ENCODE assay signal across 8 cellular contexts in the genomic region with DNA sequence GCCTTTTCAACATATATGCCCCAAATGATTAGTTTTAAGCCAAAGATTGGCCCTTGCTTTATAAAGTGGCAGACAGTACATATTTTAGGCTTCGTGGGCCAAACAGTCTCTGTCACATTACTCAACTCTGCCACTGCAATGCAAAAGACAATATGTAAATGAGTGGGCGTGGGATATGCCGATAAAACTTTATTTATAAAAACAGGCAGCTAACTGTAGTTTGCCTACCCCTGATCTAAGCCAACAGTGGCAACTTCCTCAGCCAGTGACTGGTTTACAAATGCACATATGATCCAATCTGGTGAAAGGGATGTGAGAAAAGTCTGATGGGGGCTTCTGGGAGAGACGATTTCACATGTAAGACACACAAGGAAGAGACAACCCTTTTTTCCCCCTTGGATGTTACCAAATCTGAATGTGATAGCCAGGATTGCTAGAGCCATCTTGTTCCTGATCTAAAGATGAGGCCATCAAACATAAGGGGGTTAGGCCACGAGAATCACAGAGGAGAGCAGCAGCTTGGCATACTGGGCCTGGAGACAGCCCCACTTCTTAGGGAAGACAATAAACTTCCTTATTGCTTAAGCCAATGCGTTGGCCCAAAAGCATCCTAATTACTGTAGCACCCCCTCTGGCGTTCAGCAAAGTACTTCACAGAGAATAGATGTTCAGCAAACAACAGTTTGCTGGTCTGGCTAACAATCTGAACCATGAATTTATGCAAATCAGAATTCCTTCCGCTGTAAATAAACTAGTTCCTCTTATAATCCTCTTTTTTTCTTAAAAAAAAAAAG.
DNase-seq lines count a peak whose midpoint lies in the region; ATAC-seq, FAIRE-seq and TF ChIP-seq lines count a peak whose summit lies in the region.

No MANE protein-coding gene starts in this region.

- 0 out of 2 replicates have a peak, but pooled peaks cover 2% of the 10 kb centered on the region for H3K27me3 ChIP-seq in BJ (ENCODE audit: control insufficient read depth, insufficient read depth, low read length)
- H3K27me3 ChIP-seq in astrocyte (ENCODE audit: insufficient read depth, low read length) = no peaks in the 10 kb centered on the region
- no peaks in the 10 kb centered on the region for H3K27me3 ChIP-seq in liver (ENCODE audit: control insufficient read depth in 4 of 4, insufficient read depth in 4 of 4, low read length in 3 of 4)

- H3K4me2 ChIP-seq in astrocyte (ENCODE audit: low read length) = no peak overlapping the region

- peaks cover 2% of the 10 kb centered on the region for H3K27me3 Mint-ChIP-seq in astrocyte (ENCODE audit: low read depth, unreplicated experiment)

- POLR2A ChIA-PET in BJ (lab: Charles Lee) = no interaction called here

- H3K9me3 ChIP-seq in astrocyte (ENCODE audit: insufficient read depth, low read depth, low read length) (no peaks in the 10 kb centered on the region), liver (ENCODE audit: control insufficient read depth in 4 of 4, low read length in 3 of 4) (no peaks in the 10 kb centered on the region)

- no peaks in the 10 kb centered on the region for H3K4me1 ChIP-seq in astrocyte (ENCODE audit: insufficient read depth, low read length)
- no peaks in the 10 kb centered on the region for H3K4me1 ChIP-seq in liver (ENCODE audit: control insufficient read depth in 4 of 4, insufficient read depth in 4 of 4, low read length in 3 of 4)

- TF ChIP-seq CTCF in BJ (IDR thresholded peaks at IDR 0.05; ENCODE audit: insufficient read depth, low read depth, low read length) = peak; percentile 44
- TF ChIP-seq CTCF in astrocyte (IDR thresholded peaks at IDR 0.05; ENCODE audit: insufficient read depth, low read depth, low read length) = peak; percentile 41
- TF ChIP-seq CTCF in liver (IDR thresholded peaks at IDR 0.05; ENCODE audit: low read depth, low read length, missing input control) = peak; percentile 28

- no peaks in the 10 kb centered on the region for H4K20me1 ChIP-seq in astrocyte (ENCODE audit: insufficient read depth, low read length)

- H3K9ac ChIP-seq in astrocyte (ENCODE audit: low read length) (no peak overlapping the region), liver (ENCODE audit: low read depth in 1 of 2, low read length in 2 of 2) (no peak overlapping the region)

- H3K4me3 ChIP-seq in BJ (ENCODE audit: low read depth, low read length) = no peak overlapping the region
- no peak overlapping the region for H3K4me3 ChIP-seq in astrocyte (ENCODE audit: insufficient read depth, low read depth, low read length)
- H3K4me3 ChIP-seq in liver (ENCODE audit: low read depth in 1 of 3, low read length in 3 of 3) = no peak overlapping the region

- no peak overlapping the region for H3K27ac Mint-ChIP-seq in astrocyte (ENCODE audit: unreplicated experiment)

- H3K36me3 Mint-ChIP-seq in astrocyte (ENCODE audit: low read depth, unreplicated experiment) = peaks cover 2% of the 10 kb centered on the region

- peak overlapping the region; percentile 42 for H2AFZ ChIP-seq in astrocyte (ENCODE audit: low read depth, low read length)

- TF ChIP-seq RAD21 in liver (IDR thresholded peaks at IDR 0.05) = peak; percentile 68 to 73

- H3K36me3 ChIP-seq in BJ (ENCODE audit: control insufficient read depth, insufficient read depth, low read length) = no peaks in the 10 kb centered on the region
- no peaks in the 10 kb centered on the region for H3K36me3 ChIP-seq in astrocyte (ENCODE audit: insufficient read depth, low read length)
- no peaks in the 10 kb centered on the region for H3K36me3 ChIP-seq in liver (ENCODE audit: control insufficient read depth in 4 of 4, insufficient read depth in 3 of 4, low read depth in 1 of 4, low read length in 3 of 4)

- FAIRE-seq in HTR-8/SVneo (lab: Jason Lieb, UNC) = no peak
- FAIRE-seq in astrocyte (lab: Jason Lieb, UNC) = no peak

- H3K9me3 Mint-ChIP-seq in astrocyte (ENCODE audit: unreplicated experiment) = peaks cover 6% of the 10 kb centered on the region

- CTCF ChIA-PET in BJ (lab: Yijun Ruan, JAX) = interaction anchor here (1.0 kb wide), 1 partner anchor 10 kb away, joined by 3 read pairs; no protein-coding TSS in a partner anchor

- DNase-seq in BJ (ENCODE audit: low read depth) (no peak), HTR-8/SVneo (ENCODE audit: insufficient read length, low spot score) (peak; percentile 12), astrocyte (ENCODE audit: low read depth) (peak; percentile 20), mucosa of gallbladder (ENCODE audit: low spot score) (no peak)

- H3K4me3 Mint-ChIP-seq in astrocyte (ENCODE audit: unreplicated experiment) = no peak overlapping the region

- 75% methylated on average over 8 of the region's 8 CpGs for WGBS in liver

- H3K4me1 Mint-ChIP-seq in astrocyte (ENCODE audit: low read depth, unreplicated experiment) = peaks cover 7% of the 10 kb centered on the region

- no peak for ATAC-seq in GM21390 (IDR thresholded peaks at IDR 0.05; ENCODE audit: unreplicated experiment)
- ATAC-seq in GM19395 (IDR thresholded peaks at IDR 0.05; ENCODE audit: unreplicated experiment) = no peak
- no peak for ATAC-seq in HG03378 (IDR thresholded peaks at IDR 0.05; ENCODE audit: unreplicated experiment)

- H3K79me2 ChIP-seq in astrocyte (ENCODE audit: insufficient read depth, low read length) = no peaks in the 10 kb centered on the region

- H3K27ac ChIP-seq in astrocyte (ENCODE audit: low read depth, low read length) (no peak overlapping the region), liver (ENCODE audit: low read depth in 1 of 2, low read length in 2 of 2) (no peak overlapping the region)

TF ChIP-seq in liver, 16 proteins besides CTCF, POLR2A, EP300 and RAD21:
- TF ChIP-seq TAF1 (conservative IDR thresholded peaks at IDR 0.05) (no peak), HNF4G (IDR thresholded peaks at IDR 0.05) (no peak), FOXA2 (IDR thresholded peaks at IDR 0.05) (no peak), HNF4A (conservative IDR thresholded peaks at IDR 0.05) (no peak), SP1 (IDR thresholded peaks at IDR 0.05) (no peak), JUND (IDR thresholded peaks at IDR 0.05) (no peak), RXRA (IDR thresholded peaks at IDR 0.05) (no peak), YY1 (IDR thresholded peaks at IDR 0.05) (no peak), NR2F2 (IDR thresholded peaks at IDR 0.05) (no peak), EGR1 (IDR thresholded peaks at IDR 0.05; ENCODE audit: low read depth in 2 of 2) (no peak), FOXA1 (IDR thresholded peaks at IDR 0.05) (no peak), GABPA (IDR thresholded peaks at IDR 0.05 in 1 of 2, conservative IDR thresholded peaks at IDR 0.05 in 1 of 2) (no peak)
- TF ChIP-seq, protein P1, sequence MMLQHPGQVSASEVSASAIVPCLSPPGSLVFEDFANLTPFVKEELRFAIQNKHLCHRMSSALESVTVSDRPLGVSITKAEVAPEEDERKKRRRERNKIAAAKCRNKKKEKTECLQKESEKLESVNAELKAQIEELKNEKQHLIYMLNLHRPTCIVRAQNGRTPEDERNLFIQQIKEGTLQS (IDR thresholded peaks at IDR 0.05) = no peak
- TF ChIP-seq, protein P2, sequence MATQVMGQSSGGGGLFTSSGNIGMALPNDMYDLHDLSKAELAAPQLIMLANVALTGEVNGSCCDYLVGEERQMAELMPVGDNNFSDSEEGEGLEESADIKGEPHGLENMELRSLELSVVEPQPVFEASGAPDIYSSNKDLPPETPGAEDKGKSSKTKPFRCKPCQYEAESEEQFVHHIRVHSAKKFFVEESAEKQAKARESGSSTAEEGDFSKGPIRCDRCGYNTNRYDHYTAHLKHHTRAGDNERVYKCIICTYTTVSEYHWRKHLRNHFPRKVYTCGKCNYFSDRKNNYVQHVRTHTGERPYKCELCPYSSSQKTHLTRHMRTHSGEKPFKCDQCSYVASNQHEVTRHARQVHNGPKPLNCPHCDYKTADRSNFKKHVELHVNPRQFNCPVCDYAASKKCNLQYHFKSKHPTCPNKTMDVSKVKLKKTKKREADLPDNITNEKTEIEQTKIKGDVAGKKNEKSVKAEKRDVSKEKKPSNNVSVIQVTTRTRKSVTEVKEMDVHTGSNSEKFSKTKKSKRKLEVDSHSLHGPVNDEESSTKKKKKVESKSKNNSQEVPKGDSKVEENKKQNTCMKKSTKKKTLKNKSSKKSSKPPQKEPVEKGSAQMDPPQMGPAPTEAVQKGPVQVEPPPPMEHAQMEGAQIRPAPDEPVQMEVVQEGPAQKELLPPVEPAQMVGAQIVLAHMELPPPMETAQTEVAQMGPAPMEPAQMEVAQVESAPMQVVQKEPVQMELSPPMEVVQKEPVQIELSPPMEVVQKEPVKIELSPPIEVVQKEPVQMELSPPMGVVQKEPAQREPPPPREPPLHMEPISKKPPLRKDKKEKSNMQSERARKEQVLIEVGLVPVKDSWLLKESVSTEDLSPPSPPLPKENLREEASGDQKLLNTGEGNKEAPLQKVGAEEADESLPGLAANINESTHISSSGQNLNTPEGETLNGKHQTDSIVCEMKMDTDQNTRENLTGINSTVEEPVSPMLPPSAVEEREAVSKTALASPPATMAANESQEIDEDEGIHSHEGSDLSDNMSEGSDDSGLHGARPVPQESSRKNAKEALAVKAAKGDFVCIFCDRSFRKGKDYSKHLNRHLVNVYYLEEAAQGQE (IDR thresholded peaks at IDR 0.05) = no peak
- TF ChIP-seq, protein P3, sequence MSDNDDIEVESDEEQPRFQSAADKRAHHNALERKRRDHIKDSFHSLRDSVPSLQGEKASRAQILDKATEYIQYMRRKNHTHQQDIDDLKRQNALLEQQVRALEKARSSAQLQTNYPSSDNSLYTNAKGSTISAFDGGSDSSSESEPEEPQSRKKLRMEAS (IDR thresholded peaks at IDR 0.05) = no peak
- TF ChIP-seq, protein P4, sequence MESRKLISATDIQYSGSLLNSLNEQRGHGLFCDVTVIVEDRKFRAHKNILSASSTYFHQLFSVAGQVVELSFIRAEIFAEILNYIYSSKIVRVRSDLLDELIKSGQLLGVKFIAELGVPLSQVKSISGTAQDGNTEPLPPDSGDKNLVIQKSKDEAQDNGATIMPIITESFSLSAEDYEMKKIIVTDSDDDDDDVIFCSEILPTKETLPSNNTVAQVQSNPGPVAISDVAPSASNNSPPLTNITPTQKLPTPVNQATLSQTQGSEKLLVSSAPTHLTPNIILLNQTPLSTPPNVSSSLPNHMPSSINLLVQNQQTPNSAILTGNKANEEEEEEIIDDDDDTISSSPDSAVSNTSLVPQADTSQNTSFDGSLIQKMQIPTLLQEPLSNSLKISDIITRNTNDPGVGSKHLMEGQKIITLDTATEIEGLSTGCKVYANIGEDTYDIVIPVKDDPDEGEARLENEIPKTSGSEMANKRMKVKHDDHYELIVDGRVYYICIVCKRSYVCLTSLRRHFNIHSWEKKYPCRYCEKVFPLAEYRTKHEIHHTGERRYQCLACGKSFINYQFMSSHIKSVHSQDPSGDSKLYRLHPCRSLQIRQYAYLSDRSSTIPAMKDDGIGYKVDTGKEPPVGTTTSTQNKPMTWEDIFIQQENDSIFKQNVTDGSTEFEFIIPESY (IDR thresholded peaks at IDR 0.05) = no peak

Comparison
In these comparisons a context has a peak if more than half of its experiments do, and no peak if none do; other contexts are left out.
1. DNase-seq: peak in HTR-8/SVneo (single experiment) and astrocyte (single experiment); none in BJ (single experiment) and mucosa of gallbladder (single experiment).
2. Peak in every context shown above with its lines, with median percentiles within 50 percentile points of each other: CTCF ChIP-seq.